ENCODE assay signal across 2 cellular contexts in genomic region chr19:15468675-15469512, GRCh38.
TF ChIP-seq lines count a peak whose summit lies in the region.

No MANE protein-coding gene starts in this region.

TF ChIP-seq in SK-N-SH, 30 proteins besides CTCF, POLR2A, EP300 and RAD21 (continued from another document):
- TF ChIP-seq IRF3 (IDR thresholded peaks at IDR 0.05; ENCODE audit: low read depth, low read length): no peak
- TF ChIP-seq NRF1 (IDR thresholded peaks at IDR 0.05; ENCODE audit: low read depth, low read length): no peak
- TF ChIP-seq ELF1 (IDR thresholded peaks at IDR 0.05): no peak

TF ChIP-seq in SK-N-SH treated with all-trans-retinoic acid at 6 μM for 48 hours, 23 proteins besides CTCF, POLR2A, EP300 and RAD21 (continued from another document):
- TF ChIP-seq, protein P1, sequence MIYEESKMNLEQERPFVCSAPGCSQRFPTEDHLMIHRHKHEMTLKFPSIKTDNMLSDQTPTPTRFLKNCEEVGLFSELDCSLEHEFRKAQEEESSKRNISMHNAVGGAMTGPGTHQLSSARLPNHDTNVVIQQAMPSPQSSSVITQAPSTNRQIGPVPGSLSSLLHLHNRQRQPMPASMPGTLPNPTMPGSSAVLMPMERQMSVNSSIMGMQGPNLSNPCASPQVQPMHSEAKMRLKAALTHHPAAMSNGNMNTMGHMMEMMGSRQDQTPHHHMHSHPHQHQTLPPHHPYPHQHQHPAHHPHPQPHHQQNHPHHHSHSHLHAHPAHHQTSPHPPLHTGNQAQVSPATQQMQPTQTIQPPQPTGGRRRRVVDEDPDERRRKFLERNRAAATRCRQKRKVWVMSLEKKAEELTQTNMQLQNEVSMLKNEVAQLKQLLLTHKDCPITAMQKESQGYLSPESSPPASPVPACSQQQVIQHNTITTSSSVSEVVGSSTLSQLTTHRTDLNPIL (CRISPR knock-in tag; IDR thresholded peaks at IDR 0.05; ENCODE audit: low read depth): no peak
- TF ChIP-seq BACH2 (CRISPR knock-in tag; IDR thresholded peaks at IDR 0.05; ENCODE audit: borderline replicate concordance) (no peak), ZNF70 (CRISPR knock-in tag; IDR thresholded peaks at IDR 0.05) (no peak), TCF4 (CRISPR knock-in tag; IDR thresholded peaks at IDR 0.05; ENCODE audit: borderline replicate concordance) (no peak), ZNF8 (CRISPR knock-in tag; IDR thresholded peaks at IDR 0.05) (no peak), RARB (CRISPR knock-in tag; IDR thresholded peaks at IDR 0.05) (no peak), PPARA (CRISPR knock-in tag; IDR thresholded peaks at IDR 0.05; ENCODE audit: borderline replicate concordance) (no peak), TOX (CRISPR knock-in tag; IDR thresholded peaks at IDR 0.05; ENCODE audit: borderline replicate concordance) (no peak)
- TF ChIP-seq, protein P2, sequence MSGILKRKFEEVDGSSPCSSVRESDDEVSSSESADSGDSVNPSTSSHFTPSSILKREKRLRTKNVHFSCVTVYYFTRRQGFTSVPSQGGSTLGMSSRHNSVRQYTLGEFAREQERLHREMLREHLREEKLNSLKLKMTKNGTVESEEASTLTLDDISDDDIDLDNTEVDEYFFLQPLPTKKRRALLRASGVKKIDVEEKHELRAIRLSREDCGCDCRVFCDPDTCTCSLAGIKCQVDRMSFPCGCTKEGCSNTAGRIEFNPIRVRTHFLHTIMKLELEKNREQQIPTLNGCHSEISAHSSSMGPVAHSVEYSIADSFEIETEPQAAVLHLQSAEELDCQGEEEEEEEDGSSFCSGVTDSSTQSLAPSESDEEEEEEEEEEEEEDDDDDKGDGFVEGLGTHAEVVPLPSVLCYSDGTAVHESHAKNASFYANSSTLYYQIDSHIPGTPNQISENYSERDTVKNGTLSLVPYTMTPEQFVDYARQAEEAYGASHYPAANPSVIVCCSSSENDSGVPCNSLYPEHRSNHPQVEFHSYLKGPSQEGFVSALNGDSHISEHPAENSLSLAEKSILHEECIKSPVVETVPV (CRISPR knock-in tag; IDR thresholded peaks at IDR 0.05): no peak
TF ChIP-seq in SK-N-SH treated with all-trans-retinoic acid at 6 μM for 48 hours: peak in this region for 0.
